Comparison of ENCODE assay signal across 24 cellular contexts in the genomic region with DNA sequence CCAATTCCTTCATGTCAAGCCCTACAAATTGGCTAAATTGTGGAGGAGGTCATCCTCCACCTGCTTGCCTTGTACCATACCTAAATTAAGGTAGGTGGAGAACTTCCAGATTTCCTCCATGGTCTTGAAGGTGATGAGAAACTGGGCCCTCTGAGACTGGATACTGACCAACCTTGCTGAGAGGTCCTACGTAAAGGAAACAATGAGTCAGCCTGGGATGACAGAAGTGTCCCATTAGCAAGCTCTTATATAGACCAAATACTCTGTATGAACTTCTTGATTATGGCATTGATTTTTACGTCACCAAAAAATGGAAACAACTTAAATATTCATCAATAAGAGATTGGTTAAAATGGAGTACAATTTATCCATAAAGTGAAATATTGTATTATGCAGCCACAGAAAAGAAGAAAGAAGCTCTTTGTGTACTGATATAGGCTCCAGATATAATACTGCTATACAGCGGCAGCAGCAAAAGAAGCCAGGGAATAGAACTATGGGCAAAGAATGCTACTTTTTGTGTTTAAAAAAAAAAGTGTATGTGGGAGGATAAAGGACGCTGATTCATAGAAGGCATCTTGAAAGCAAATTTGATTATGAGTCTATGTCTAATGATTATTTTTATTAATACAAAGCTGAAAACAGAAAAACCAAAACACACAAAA. TPM values are rescaled to one million over a fixed set of nuclear protein-coding genes. Genes with fewer than 3 reads are reported as not detected.
"Had no signal": no experiment of that assay in that cellular context is flagged by ENCODE, and none has a peak within 500 bp of the region (broad histone marks: within the 10 kb centered on the region; RNA-seq: fewer than 3 reads in every experiment).

No MANE protein-coding gene starts in this region.

- H3K27ac ChIP-seq: adrenal gland, breast epithelium, coronary artery, gastrocnemius medialis, stomach, thoracic aorta, upper lobe of left lung had no signal

- H3K9me3 Mint-ChIP-seq: activated T-cell treated with anti-CD3 and anti-CD28 coated beads, Interleukin-2, amount 50 U/mL, for 24 hours; activated T-helper 2 cell treated with anti-CD3 and anti-CD28 coated beads, Interferon-gamma antibody, Interleukin-2, Interleukin-4, amounts not matched to agents 10 μg/mL and 5 μg/mL and 100 μg/mL, durations not matched to agents 14 hours and 24 hours and 36 hours; stimulated activated effector memory CD8-positive, alpha-beta T cell treated with anti-CD3 and anti-CD28 coated beads, Interleukin-12 subunit alpha, Interleukin-12 subunit beta, amount 100 ng/mL, for 72 hours; WTC11 had no signal

- H3K36me3 Mint-ChIP-seq: activated naive CD8-positive, alpha-beta T cell; stimulated activated effector memory CD8-positive, alpha-beta T cell treated with anti-CD3 and anti-CD28 coated beads, Interleukin-12 subunit alpha, Interleukin-12 subunit beta, amount 100 ng/mL, for 72 hours; WTC11 had no signal

- H3K4me3 Mint-ChIP-seq: activated naive CD8-positive, alpha-beta T cell; activated T-cell treated with anti-CD3 and anti-CD28 coated beads, Interleukin-2, amount 50 U/mL, for 24 hours; stimulated activated effector memory CD8-positive, alpha-beta T cell treated with anti-CD3 and anti-CD28 coated beads, Interleukin-12 subunit alpha, Interleukin-12 subunit beta, amount 100 ng/mL, for 72 hours; WTC11 had no signal

- DNase-seq: activated naive CD4-positive, alpha-beta T cell; activated T-cell treated with anti-CD3 and anti-CD28 coated beads, Interleukin-2, amount 50 U/mL, for 24 hours; adrenal gland; effector CD8-positive, alpha-beta T cell; gastrocnemius medialis; hippocampal formation; kidney glomerular epithelial cell; mesenchymal stem cell; occipital lobe; posterior cingulate gyrus; small intestine; stimulated activated CD4-positive, alpha-beta T cell treated with anti-CD3 and anti-CD28 coated beads, Interleukin-2, amount 100 ng/mL, for 24 hours; stomach; T-helper 9 cell; upper lobe of left lung had no signal

- H3K27me3 Mint-ChIP-seq: activated naive CD8-positive, alpha-beta T cell had no signal

- H3K4me1 Mint-ChIP-seq: stimulated activated effector memory CD8-positive, alpha-beta T cell treated with anti-CD3 and anti-CD28 coated beads, Interleukin-12 subunit alpha, Interleukin-12 subunit beta, amount 100 ng/mL, for 72 hours had no signal

- H3K27me3 ChIP-seq: adrenal gland, breast epithelium, gastrocnemius medialis, stomach, upper lobe of left lung had no signal

- H3K4me3 ChIP-seq: adrenal gland, breast epithelium, coronary artery, gastrocnemius medialis, stomach, thoracic aorta, upper lobe of left lung had no signal

- H3K27ac Mint-ChIP-seq: activated naive CD8-positive, alpha-beta T cell; activated T-cell treated with anti-CD3 and anti-CD28 coated beads, Interleukin-2, amount 50 U/mL, for 24 hours; activated T-helper 2 cell treated with anti-CD3 and anti-CD28 coated beads, Interferon-gamma antibody, Interleukin-2, Interleukin-4, amounts not matched to agents 10 μg/mL and 5 μg/mL and 100 μg/mL, durations not matched to agents 14 hours and 24 hours and 36 hours; stimulated activated effector memory CD8-positive, alpha-beta T cell treated with anti-CD3 and anti-CD28 coated beads, Interleukin-12 subunit alpha, Interleukin-12 subunit beta, amount 100 ng/mL, for 72 hours; WTC11 had no signal

- ATAC-seq: gastrocnemius medialis; sciatic nerve; stimulated activated effector memory CD8-positive, alpha-beta T cell treated with anti-CD3 and anti-CD28 coated beads, Interleukin-12 subunit alpha, Interleukin-12 subunit beta, amount 100 ng/mL, for 72 hours; WTC11 had no signal

RNA-seq across cellular contexts. Expression of a gene that starts 18.3 kb away (rescaled TPM):
- total RNA-seq: activated T-helper 2 cell treated with anti-CD3 and anti-CD28 coated beads, Interferon-gamma antibody, Interleukin-2, Interleukin-4, amounts not matched to agents 10 μg/mL and 5 μg/mL and 100 μg/mL, durations not matched to agents 14 hours and 24 hours and 36 hours; T-helper 1 cell treated with Interleukin-12 subunit alpha and Interleukin-12 subunit beta and Interleukin-4 antibody, amounts not matched to agents 30 ng/mL and 1 ng/mL, for 36 hours had no signal
